ENCODE assay signal across 10 cellular contexts in the genomic region with DNA sequence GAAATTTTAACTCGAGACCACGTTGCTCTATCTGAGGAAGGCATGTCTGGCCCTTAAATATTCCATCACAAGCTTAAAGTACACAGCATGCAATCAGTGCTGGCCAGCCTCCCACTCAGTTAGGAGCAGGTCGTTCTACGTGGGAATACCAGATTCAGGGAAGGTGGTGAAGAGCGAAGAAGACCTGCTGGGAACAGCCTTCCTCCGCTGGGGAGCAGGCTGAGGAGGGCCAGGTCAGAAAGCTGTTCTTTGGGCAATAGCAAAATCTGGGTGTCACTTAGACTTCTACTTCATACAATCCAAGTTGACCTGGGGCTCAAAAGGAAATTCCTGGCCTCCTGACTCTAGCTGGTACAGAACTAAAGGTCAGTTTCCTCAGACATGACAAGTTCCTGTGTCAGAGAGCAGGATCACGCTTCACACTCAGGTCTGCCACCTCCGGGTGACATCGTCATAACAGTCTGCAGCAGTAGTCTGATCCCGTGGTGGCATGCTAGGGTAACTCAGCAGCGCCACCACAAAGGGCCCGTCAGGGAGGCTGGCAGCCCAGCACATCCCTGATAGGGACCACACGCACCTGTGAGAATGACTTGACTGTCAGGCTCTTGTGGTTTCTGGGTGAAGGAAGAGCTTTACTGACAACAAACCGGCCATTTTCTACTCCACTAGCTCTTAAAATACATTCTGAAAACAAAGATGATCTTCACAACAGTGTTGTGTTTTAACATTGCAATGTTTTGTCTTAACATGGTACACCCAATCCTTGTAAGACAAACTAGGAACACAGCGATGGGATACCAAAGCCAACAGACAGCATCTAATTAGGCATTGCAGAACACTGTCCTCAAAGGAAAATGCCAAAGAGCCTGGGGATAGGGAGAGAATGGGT. TPM values are rescaled to one million over a fixed set of nuclear protein-coding genes. Genes with fewer than 3 reads are reported as not detected.
DNase-seq lines count a peak whose midpoint lies in the region; ATAC-seq and TF ChIP-seq lines count a peak whose summit lies in the region.
"Had no signal": no experiment of that assay in that cellular context is flagged by ENCODE, and none has a peak within 500 bp of the region (broad histone marks: within the 10 kb centered on the region; RNA-seq: fewer than 3 reads in every experiment).

No MANE protein-coding gene starts in this region.

- H3K4ac ChIP-seq in H9 (ENCODE audit: low read depth, low read length): no peak overlapping the region

- no peaks in the 10 kb centered on the region for H4K20me1 ChIP-seq in H9 (ENCODE audit: control insufficient read depth, insufficient read depth, insufficient read length)
- no peaks in the 10 kb centered on the region for H4K20me1 ChIP-seq in Loucy (ENCODE audit: insufficient read depth, low read length, poor library complexity, severe bottlenecking)

- no peak overlapping the region for H3K4me3 Mint-ChIP-seq in H9
- H3K4me3 Mint-ChIP-seq in activated CD8-positive, alpha-beta memory T cell treated with anti-CD3 and anti-CD28 coated beads, Interleukin-2, amount 10 ng/mL, durations not matched to agents 7 days and 5 days: no peak overlapping the region
- H3K4me3 Mint-ChIP-seq in HFFc6: no peak overlapping the region

- H3K18ac ChIP-seq in H9 (ENCODE audit: insufficient read length, low read depth, low read length): no peak overlapping the region

- no peak overlapping the region for H3K27ac Mint-ChIP-seq in H9
- no peak overlapping the region for H3K27ac Mint-ChIP-seq in activated CD8-positive, alpha-beta memory T cell treated with anti-CD3 and anti-CD28 coated beads, Interleukin-2, amount 10 ng/mL, durations not matched to agents 7 days and 5 days
- no peak overlapping the region for H3K27ac Mint-ChIP-seq in HFFc6

- no peak overlapping the region for H2BK15ac ChIP-seq in H9 (ENCODE audit: low read depth, low read length)

- H2BK20ac ChIP-seq in H9 (ENCODE audit: low read depth, low read length, poor library complexity, severe bottlenecking): no peak overlapping the region

- peaks cover 0 to 7% of the 10 kb centered on the region in 2 experiments; a peak in 1 of 4 replicates for H3K4me1 Mint-ChIP-seq in H9
- peaks cover 10% of the 10 kb centered on the region for H3K4me1 Mint-ChIP-seq in activated CD8-positive, alpha-beta memory T cell treated with anti-CD3 and anti-CD28 coated beads, Interleukin-2, amount 10 ng/mL, durations not matched to agents 7 days and 5 days
- H3K4me1 Mint-ChIP-seq in HFFc6 (ENCODE audit: low read depth): no peaks in the 10 kb centered on the region

- H3K27me3 Mint-ChIP-seq in H9 (ENCODE audit: low read depth): no peaks in the 10 kb centered on the region; the same call in 1 of the 2 replicates
- H3K27me3 Mint-ChIP-seq in activated CD8-positive, alpha-beta memory T cell treated with anti-CD3 and anti-CD28 coated beads, Interleukin-2, amount 10 ng/mL, durations not matched to agents 7 days and 5 days: peaks cover 5% of the 10 kb centered on the region
- peaks cover 26% of the 10 kb centered on the region for H3K27me3 Mint-ChIP-seq in HFFc6 (ENCODE audit: insufficient read depth)

- H3K4me2 ChIP-seq in H9 (ENCODE audit: insufficient read depth, insufficient read length, low read length): no peak overlapping the region
- peak overlapping the region; percentile 13 for H3K4me2 ChIP-seq in Loucy (ENCODE audit: low read depth, low read length, poor library complexity, severe bottlenecking)

- no peak overlapping the region for H4K8ac ChIP-seq in H9 (replicated peaks; ENCODE audit: insufficient read length, low read depth, low read length)

- no peaks in the 10 kb centered on the region for H3K36me3 ChIP-seq in Loucy (ENCODE audit: insufficient read depth, low read length)
- H3K36me3 ChIP-seq in prostate gland: no peaks in the 10 kb centered on the region

- DNase-seq in H9 (peak; percentile 86), islet precursor cell (peak; percentile 80), superior temporal gyrus (ENCODE audit: extremely low spot score) (peak; percentile 67), HFFc6 (no peak), prostate gland (ENCODE audit: low spot score) (no peak)
- DNase-seq in activated CD8-positive, alpha-beta memory T cell treated with anti-CD3 and anti-CD28 coated beads, Interleukin-2, amount 10 ng/mL, durations not matched to agents 7 days and 5 days: peak; percentile 75

- peak; percentile 100 for ATAC-seq in GM18498 (IDR thresholded peaks at IDR 0.05; ENCODE audit: unreplicated experiment)
- ATAC-seq in activated CD8-positive, alpha-beta memory T cell treated with anti-CD3 and anti-CD28 coated beads, Interleukin-2, amount 10 ng/mL, durations not matched to agents 7 days and 5 days: peak; percentile 93

- CTCF ChIA-PET in activated CD8-positive, alpha-beta memory T cell treated with anti-CD3 and anti-CD28 coated beads, Interleukin-2, amount 10 ng/mL, durations not matched to agents 7 days and 5 days (lab: Charles Lee): interaction anchor here (1.3 kb wide), 1 partner anchor 519 kb away, joined by 3 read pairs; no protein-coding TSS in a partner anchor

- H3K23me2 ChIP-seq in H9 (ENCODE audit: insufficient read length, low read depth, low read length, poor library complexity, severe bottlenecking): no peaks in the 10 kb centered on the region

- H3K9me3 Mint-ChIP-seq in H9 (no peaks in the 10 kb centered on the region; a peak in 1 of 5 replicates), HFFc6 (no peaks in the 10 kb centered on the region)
- no peaks in the 10 kb centered on the region for H3K9me3 Mint-ChIP-seq in activated CD8-positive, alpha-beta memory T cell treated with anti-CD3 and anti-CD28 coated beads, Interleukin-2, amount 10 ng/mL, durations not matched to agents 7 days and 5 days (ENCODE audit: low read depth)

- no peak overlapping the region for H4K91ac ChIP-seq in H9 (ENCODE audit: insufficient read length, low read depth, low read length)

- H3K36me3 Mint-ChIP-seq in H9 (ENCODE audit: insufficient read depth in 1 of 3, low read depth in 3 of 3) (no peaks in the 10 kb centered on the region; a peak in 3 of 7 replicates), HFFc6 (ENCODE audit: low read depth) (no peaks in the 10 kb centered on the region)
- no peaks in the 10 kb centered on the region for H3K36me3 Mint-ChIP-seq in activated CD8-positive, alpha-beta memory T cell treated with anti-CD3 and anti-CD28 coated beads, Interleukin-2, amount 10 ng/mL, durations not matched to agents 7 days and 5 days

- no peaks in the 10 kb centered on the region for H3K4me1 ChIP-seq in H9 (ENCODE audit: insufficient read depth, low read length)
- H3K4me1 ChIP-seq in Loucy (ENCODE audit: insufficient read depth, low read length, poor library complexity, severe bottlenecking): peaks cover 38% of the 10 kb centered on the region
- H3K4me1 ChIP-seq in prostate gland (replicated peaks): no peaks in the 10 kb centered on the region

- TF ChIP-seq CTCF in H9 (conservative IDR thresholded peaks at IDR 0.05): peak; percentile 65
- TF ChIP-seq CTCF in Loucy (conservative IDR thresholded peaks at IDR 0.05; ENCODE audit: low read length): peak; percentile 88
- no peak for TF ChIP-seq CTCF in HFFc6 (IDR thresholded peaks at IDR 0.05)
- no peak for TF ChIP-seq CTCF in prostate gland (IDR thresholded peaks at IDR 0.05)

- H3K9ac ChIP-seq in H9 (ENCODE audit: extremely low read depth, insufficient read length, low read length) (no peak overlapping the region), Loucy (ENCODE audit: low read depth, low read length, poor library complexity, severe bottlenecking) (peak overlapping the region; percentile 46)

- intact Hi-C loops in prostate gland (cut with DNase I): no loop called here

- no peaks in the 10 kb centered on the region for H3K9me2 ChIP-seq in Loucy (replicated peaks; ENCODE audit: low read depth, low read length)

- no peak overlapping the region for H3K56ac ChIP-seq in H9 (ENCODE audit: insufficient read length, low read depth, low read length)

- H2AK5ac ChIP-seq in H9 (ENCODE audit: insufficient read length, low read length): no peak overlapping the region

- no peak overlapping the region for H2BK12ac ChIP-seq in H9 (ENCODE audit: insufficient read length, low read depth, low read length)

- H2BK5ac ChIP-seq in H9 (ENCODE audit: insufficient read length, low read length): no peak overlapping the region

- no CpG with 5 or more reads among the region's 15 CpGs for WGBS in H9 (ENCODE audit: extremely low coverage, insufficient read length, low lambda C conversion rate)
- WGBS in prostate gland: 82% methylated on average over 15 of the region's 15 CpGs

- H3K14ac ChIP-seq in H9 (ENCODE audit: insufficient read depth, low read length): no peak overlapping the region

- no peak overlapping the region for H4K5ac ChIP-seq in H9 (ENCODE audit: insufficient read length, low read depth, low read length)

- H3K79me1 ChIP-seq in H9 (ENCODE audit: insufficient read depth, low read depth, low read length, poor library complexity, severe bottlenecking): no peaks in the 10 kb centered on the region

- no peaks in the 10 kb centered on the region for H3K9me3 ChIP-seq in H9 (ENCODE audit: control insufficient read depth, low read depth, low read length)
- no peaks in the 10 kb centered on the region for H3K9me3 ChIP-seq in Loucy (ENCODE audit: insufficient read depth, low read depth, low read length)
- H3K9me3 ChIP-seq in prostate gland: no peaks in the 10 kb centered on the region

- TF ChIP-seq POLR2A in prostate gland (IDR thresholded peaks at IDR 0.05): no peak

- H2AFZ ChIP-seq in H9 (ENCODE audit: low read length): no peak overlapping the region
- peak overlapping the region; percentile 80 for H2AFZ ChIP-seq in Loucy (ENCODE audit: low read length)

- no peak overlapping the region for H3K27ac ChIP-seq in H9 (ENCODE audit: insufficient read length, low read depth, low read length)
- no peak overlapping the region for H3K27ac ChIP-seq in prostate gland

- H3T11ph ChIP-seq in H9 (ENCODE audit: low read length): no peak overlapping the region

- no peak overlapping the region for H3K23ac ChIP-seq in H9 (ENCODE audit: insufficient read length, low read depth, low read length)

- H2BK120ac ChIP-seq in H9 (ENCODE audit: low read depth, low read length, poor library complexity, severe bottlenecking): no peak overlapping the region

- no peak overlapping the region for H3K4me3 ChIP-seq in Loucy (ENCODE audit: low read length, poor library complexity, severe bottlenecking)
- no peak overlapping the region for H3K4me3 ChIP-seq in prostate gland
- H3K4me3 ChIP-seq: lung had no signal

- H3K27me3 ChIP-seq in H9 (ENCODE audit: insufficient read depth, low read length) (0 out of 2 replicates have a peak, but pooled peaks cover 2% of the 10 kb centered on the region), Loucy (ENCODE audit: insufficient read depth, low read length, poor library complexity, severe bottlenecking) (no peaks in the 10 kb centered on the region), prostate gland (replicated peaks; ENCODE audit: insufficient read depth) (no peaks in the 10 kb centered on the region)

- H3K79me2 ChIP-seq in H9 (ENCODE audit: insufficient read depth, low read length) (no peaks in the 10 kb centered on the region), Loucy (ENCODE audit: insufficient read depth, low read length) (no peaks in the 10 kb centered on the region)

- no peaks in the 10 kb centered on the region for H3F3A ChIP-seq in Loucy (ENCODE audit: low read depth)

RNA-seq across cellular contexts. Expression of gene NAPG, which starts 35.2 kb away (rescaled TPM):
- total RNA-seq in H9 (2021): 26.5 and 30.9 TPM in 2 replicates
- 10 to 100 TPM; 33.5 to 35.5 TPM for total RNA-seq in activated CD8-positive, alpha-beta memory T cell treated with anti-CD3 and anti-CD28 coated beads, Interleukin-2, amount 10 ng/mL, durations not matched to agents 7 days and 5 days
- total RNA-seq in HFFc6 (2021; fragmentation: NEBNext Ultra II Directional; extraction: Animal tissue kit (Norgen Biotek cat#: 25700)): 10 to 100 TPM; 35.1 to 40.2 (median 37.9) TPM
- total RNA-seq in prostate gland: 10 to 100 TPM; 23.2 to 47.5 TPM

RNA-seq across cellular contexts. Expression of gene APCDD1, which starts 36.2 kb away (rescaled TPM):
- 1.2 and 1.8 TPM in 2 replicates for total RNA-seq in H9 (2021)
- not detected for total RNA-seq in activated CD8-positive, alpha-beta memory T cell treated with anti-CD3 and anti-CD28 coated beads, Interleukin-2, amount 10 ng/mL, durations not matched to agents 7 days and 5 days
- total RNA-seq in HFFc6 (2021; fragmentation: NEBNext Ultra II Directional; extraction: Animal tissue kit (Norgen Biotek cat#: 25700)): under 1 TPM in 1 of 6 experiments, not detected in 5; 0.12 TPM
- 100 to 1,000 TPM in 1 of 2 donors, 10 to 100 TPM in 1; 41.0 to 126 TPM for total RNA-seq in prostate gland
- total RNA-seq: T-helper 2 cell treated with Interferon-gamma antibody and Interleukin-4, amounts not matched to agents 100 ng/mL and 5 ng/mL, for 36 hours had no signal

Comparison
In these comparisons a context has a peak if more than half of its experiments do, and no peak if none do; other contexts are left out.
1. DNase-seq: peak in H9 (single experiment), activated CD8-positive, alpha-beta memory T cell treated with anti-CD3 and anti-CD28 coated beads, Interleukin-2, amount 10 ng/mL, durations not matched to agents 7 days and 5 days (single experiment), islet precursor cell (single experiment) and superior temporal gyrus (single experiment); none in HFFc6 (single experiment) and prostate gland (single experiment).
2. CTCF ChIP-seq: peak in H9 (single experiment) and Loucy (single experiment); none in HFFc6 (single experiment) and prostate gland (0 of 4).
3. RNA of gene APCDD1, which starts 36.2 kb away (total RNA-seq): 41.0 to 126 TPM in prostate gland; 1.2 to 1.8 TPM in H9, 0.12 TPM in HFFc6 and not detected in activated CD8-positive, alpha-beta memory T cell treated with anti-CD3 and anti-CD28 coated beads, Interleukin-2, amount 10 ng/mL, durations not matched to agents 7 days and 5 days; every median in the first group is over 10 times any median in the second.